ENCODE assay signal across 12 cellular contexts in the genomic region with DNA sequence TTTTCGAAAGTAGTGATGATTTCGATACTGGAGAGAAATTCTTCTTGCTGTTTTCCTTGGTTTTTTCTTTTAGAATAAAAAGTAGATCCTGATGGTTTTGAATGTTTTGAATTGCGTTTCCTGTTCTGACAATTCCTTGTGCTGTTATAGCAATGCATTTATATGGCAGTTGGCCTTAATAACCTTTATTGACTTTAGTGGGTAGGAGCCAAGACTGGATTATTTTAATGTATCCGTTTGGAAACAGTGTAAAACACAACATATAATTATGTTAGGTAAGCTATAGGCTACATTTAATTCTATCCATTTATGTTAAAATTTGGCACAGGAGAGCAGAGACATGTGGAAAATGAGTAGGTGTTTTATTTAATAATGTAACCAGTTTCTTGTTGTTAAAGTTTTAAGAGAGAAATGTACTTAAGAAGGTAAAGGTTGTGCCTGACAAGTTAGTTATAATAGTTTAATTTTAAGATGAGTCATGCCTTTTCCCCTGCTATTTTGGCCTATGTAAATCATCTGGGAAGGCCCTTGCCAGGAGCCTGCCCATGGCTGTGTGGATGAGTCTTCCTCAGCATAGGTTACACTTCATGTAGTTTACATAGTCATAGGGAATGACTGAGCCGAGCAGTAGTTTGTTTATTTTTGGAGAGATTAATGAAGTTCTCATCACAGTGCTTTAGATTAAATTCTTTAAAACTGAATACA.
DNase-seq lines count a peak whose midpoint lies in the region; ATAC-seq, FAIRE-seq and TF ChIP-seq lines count a peak whose summit lies in the region.
"Had no signal": no experiment of that assay in that cellular context is flagged by ENCODE, and none has a peak within 500 bp of the region (broad histone marks: within the 10 kb centered on the region; RNA-seq: fewer than 3 reads in every experiment).

No MANE protein-coding gene starts in this region.

- DNase-seq in Right ventricle myocardium superior (no peak), right atrium auricular region (ENCODE audit: low spot score) (no peak), SJSA1 (ENCODE audit: low read depth in 1 of 2, low spot score in 2 of 2) (peak; percentile 56 to 58), glomerular visceral epithelial cell (ENCODE audit: extremely low spot score) (peak; percentile 36), urothelium cell line (ENCODE audit: low spot score) (peak; percentile 14), CD1c-positive myeloid dendritic cell (ENCODE audit: extremely low spot score) (no peak), D721Med (ENCODE audit: insufficient read length, low spot score) (no peak)
- DNase-seq: C1 segment of cervical spinal cord; NCI-H345; retina; stimulated activated naive CD4-positive, alpha-beta T cell had no signal

- H3K4me1 ChIP-seq in right atrium auricular region (peaks cover 0 to 20% of the 10 kb centered on the region in 2 donors), SJSA1 (replicated peaks) (peaks cover 25% of the 10 kb centered on the region)

- TF ChIP-seq CTCF in right atrium auricular region (IDR thresholded peaks at IDR 0.05) (no peak), D721Med (IDR thresholded peaks at IDR 0.05; ENCODE audit: insufficient read depth, missing control alignments) (no peak)

- H3K9me3 ChIP-seq in right atrium auricular region (no peaks in the 10 kb centered on the region), SJSA1 (replicated peaks) (no peaks in the 10 kb centered on the region)

- H3K27ac ChIP-seq in right atrium auricular region: no peak overlapping the region
- 0 out of 2 replicates have a peak overlapping the region, but pooled peaks have one; percentile 1 for H3K27ac ChIP-seq in SJSA1

- no peak for FAIRE-seq in urothelium cell line (lab: Jason Lieb, UNC)
- FAIRE-seq in D721Med (lab: Jason Lieb, UNC): no peak

- ATAC-seq in Right ventricle myocardium superior (ENCODE audit: poor library complexity) (peak; percentile 61), HG03108 (IDR thresholded peaks at IDR 0.05; ENCODE audit: unreplicated experiment) (no peak)

- intact Hi-C loops in Right ventricle myocardium superior (cut with DNase I): loop anchor here (10.0 kb wide), 1 partner anchor 391 kb away; the partner anchor contains the start of gene IRX3

- H3K27me3 ChIP-seq in right atrium auricular region (no peaks in the 10 kb centered on the region), SJSA1 (replicated peaks) (no peaks in the 10 kb centered on the region)

- H3K36me3 ChIP-seq in right atrium auricular region: peaks cover 7% of the 10 kb centered on the region
- 0 out of 2 replicates have a peak, but pooled peaks cover 2% of the 10 kb centered on the region for H3K36me3 ChIP-seq in SJSA1

- H3K4me3 ChIP-seq in right atrium auricular region (no peak overlapping the region), SJSA1 (no peak overlapping the region)

Comparison
In these comparisons a context has a peak if more than half of its experiments do, and no peak if none do; other contexts are left out.
1. DNase-seq: peak in SJSA1 (2 of 2), glomerular visceral epithelial cell (single experiment) and urothelium cell line (single experiment); none in Right ventricle myocardium superior (single experiment), right atrium auricular region (single experiment), CD1c-positive myeloid dendritic cell (single experiment) and D721Med (single experiment).